8 cellular contexts compared by ENCODE assay signal in the genomic region with DNA sequence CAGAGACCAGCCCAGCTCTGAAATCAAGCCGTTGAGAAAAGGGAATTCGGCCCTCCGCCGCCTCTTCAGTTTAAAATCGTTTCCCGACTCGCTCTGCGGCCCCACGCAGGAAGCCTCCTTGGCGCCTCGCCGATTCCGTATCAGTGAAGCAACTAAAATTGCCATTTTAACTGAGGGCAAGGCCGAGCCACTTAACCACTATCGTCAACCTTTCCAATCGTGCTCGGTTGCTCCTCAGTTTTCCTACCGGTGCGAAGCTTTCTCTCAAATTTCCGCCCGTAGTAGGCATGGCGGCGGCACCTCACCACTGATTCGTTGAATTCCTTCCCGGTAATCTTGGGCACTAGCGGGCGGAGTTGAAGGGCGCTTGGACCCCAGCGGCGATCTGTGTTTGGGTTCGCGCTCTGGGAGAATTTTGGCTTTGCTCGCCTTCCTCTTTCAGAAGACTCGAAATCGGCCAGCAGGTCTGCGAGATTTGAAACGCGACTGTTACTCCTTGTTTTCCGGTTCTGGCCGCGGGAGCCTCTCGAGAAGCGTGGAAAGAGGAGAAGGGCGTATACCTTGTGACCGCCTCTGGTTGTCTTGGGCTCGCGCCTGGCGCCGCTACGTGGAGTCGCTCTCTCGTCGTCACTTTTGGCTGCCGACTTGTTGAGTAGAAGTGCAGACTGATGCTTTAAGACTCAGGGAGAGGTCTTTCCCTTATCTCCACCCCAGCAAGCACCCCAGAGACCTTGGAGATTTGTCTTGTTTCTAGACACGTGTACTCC. TPM values are rescaled to one million over a fixed set of nuclear protein-coding genes. Genes with fewer than 3 reads are reported as not detected.
DNase-seq lines count a peak whose midpoint lies in the region; ATAC-seq and TF ChIP-seq lines count a peak whose summit lies in the region.

A gene with protein sequence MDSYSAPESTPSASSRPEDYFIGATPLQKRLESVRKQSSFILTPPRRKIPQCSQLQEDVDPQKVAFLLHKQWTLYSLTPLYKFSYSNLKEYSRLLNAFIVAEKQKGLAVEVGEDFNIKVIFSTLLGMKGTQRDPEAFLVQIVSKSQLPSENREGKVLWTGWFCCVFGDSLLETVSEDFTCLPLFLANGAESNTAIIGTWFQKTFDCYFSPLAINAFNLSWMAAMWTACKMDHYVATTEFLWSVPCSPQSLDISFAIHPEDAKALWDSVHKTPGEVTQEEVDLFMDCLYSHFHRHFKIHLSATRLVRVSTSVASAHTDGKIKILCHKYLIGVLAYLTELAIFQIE (minus strand): TSS at position 569 of the 767 bp plus-strand sequence. CDS start 13,584 bp downstream, outside the sequence.
A gene with protein sequence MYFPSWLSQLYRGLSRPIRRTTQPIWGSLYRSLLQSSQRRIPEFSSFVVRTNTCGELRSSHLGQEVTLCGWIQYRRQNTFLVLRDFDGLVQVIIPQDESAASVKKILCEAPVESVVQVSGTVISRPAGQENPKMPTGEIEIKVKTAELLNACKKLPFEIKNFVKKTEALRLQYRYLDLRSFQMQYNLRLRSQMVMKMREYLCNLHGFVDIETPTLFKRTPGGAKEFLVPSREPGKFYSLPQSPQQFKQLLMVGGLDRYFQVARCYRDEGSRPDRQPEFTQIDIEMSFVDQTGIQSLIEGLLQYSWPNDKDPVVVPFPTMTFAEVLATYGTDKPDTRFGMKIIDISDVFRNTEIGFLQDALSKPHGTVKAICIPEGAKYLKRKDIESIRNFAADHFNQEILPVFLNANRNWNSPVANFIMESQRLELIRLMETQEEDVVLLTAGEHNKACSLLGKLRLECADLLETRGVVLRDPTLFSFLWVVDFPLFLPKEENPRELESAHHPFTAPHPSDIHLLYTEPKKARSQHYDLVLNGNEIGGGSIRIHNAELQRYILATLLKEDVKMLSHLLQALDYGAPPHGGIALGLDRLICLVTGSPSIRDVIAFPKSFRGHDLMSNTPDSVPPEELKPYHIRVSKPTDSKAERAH (plus strand): TSS at position 359 of the 767 bp plus-strand sequence. CDS start 557 bp downstream, outside the sequence.

- peaks cover 49% of the 10 kb centered on the region for H3K4me1 ChIP-seq in BLaER1

- POLR2A ChIA-PET in activated CD4-positive, alpha-beta T cell treated with anti-CD3 and anti-CD28 coated beads, Interleukin-2, amount 10 ng/mL, durations not matched to agents 7 days and 5 days (lab: Charles Lee), result interaction anchor here (0.6 to 1.4 kb wide), 4 partner anchors 36 to 400 kb away, joined by 3 to 7 read pairs (median 4); a partner anchor contains a TSS

- no peaks in the 10 kb centered on the region for H4K20me1 ChIP-seq in BLaER1

- H3K4me3 Mint-ChIP-seq in activated CD4-positive, alpha-beta T cell treated with anti-CD3 and anti-CD28 coated beads, Interleukin-2, amount 10 ng/mL, durations not matched to agents 7 days and 5 days, result peak within 1 kb of the TSS; percentile 86

- peaks cover 65% of the 10 kb centered on the region for H3K4me1 Mint-ChIP-seq in activated CD4-positive, alpha-beta T cell treated with anti-CD3 and anti-CD28 coated beads, Interleukin-2, amount 10 ng/mL, durations not matched to agents 7 days and 5 days

- no peak for TF ChIP-seq CTCF in coronary artery (IDR thresholded peaks at IDR 0.05)

- peak within 1 kb of the TSS; percentile 95 for H3K4me2 ChIP-seq in BLaER1

- no peaks in the 10 kb centered on the region for H3K9me3 Mint-ChIP-seq in activated CD4-positive, alpha-beta T cell treated with anti-CD3 and anti-CD28 coated beads, Interleukin-2, amount 10 ng/mL, durations not matched to agents 7 days and 5 days

- peak within 1 kb of the TSS; percentile 99 for H3K27ac Mint-ChIP-seq in activated CD4-positive, alpha-beta T cell treated with anti-CD3 and anti-CD28 coated beads, Interleukin-2, amount 10 ng/mL, durations not matched to agents 7 days and 5 days

- DNase-seq in NCI-H69 (lab: John Stamatoyannopoulos, UW) (peak; percentile 99), coronary artery (ENCODE audit: low spot score) (peak; percentile 95), left colon (peak; percentile 96 to 97)
- peak; percentile 95 for DNase-seq in activated CD4-positive, alpha-beta T cell treated with anti-CD3 and anti-CD28 coated beads, Interleukin-2, amount 10 ng/mL, durations not matched to agents 7 days and 5 days
- peak; percentile 93 for DNase-seq in stimulated activated CD4-positive, alpha-beta T cell treated with anti-CD3 and anti-CD28 coated beads, Interleukin-1b, Interleukin-23, amount 100 ng/mL, for 48 hours

- CTCF ChIA-PET in activated CD4-positive, alpha-beta T cell treated with anti-CD3 and anti-CD28 coated beads, Interleukin-2, amount 10 ng/mL, durations not matched to agents 7 days and 5 days (lab: Charles Lee), result interaction anchor here (0.6 to 1.6 kb wide), 8 partner anchors 17 to 395 kb away, joined by 3 to 5 read pairs (median 4); no protein-coding TSS in a partner anchor

- peaks cover 45% of the 10 kb centered on the region for H3K36me3 Mint-ChIP-seq in activated CD4-positive, alpha-beta T cell treated with anti-CD3 and anti-CD28 coated beads, Interleukin-2, amount 10 ng/mL, durations not matched to agents 7 days and 5 days (ENCODE audit: low read depth)

- no peaks in the 10 kb centered on the region for H3K27me3 Mint-ChIP-seq in activated CD4-positive, alpha-beta T cell treated with anti-CD3 and anti-CD28 coated beads, Interleukin-2, amount 10 ng/mL, durations not matched to agents 7 days and 5 days

- intact Hi-C loops in left colon (cut with DNase I, micrococcal nuclease), result loop anchor here in 1 of 2 donors (5.0 kb wide), 1 partner anchor 407 kb away; no protein-coding TSS in a partner anchor

- H3K27me3 ChIP-seq in BLaER1, result no peaks in the 10 kb centered on the region

- H3K27ac ChIP-seq in BLaER1 (peak within 1 kb of the TSS; percentile 88), coronary artery (peak within 1 kb of the TSS; percentile 89 to 94)

- ATAC-seq in GM19328 (IDR thresholded peaks at IDR 0.05; ENCODE audit: unreplicated experiment), result peak; percentile 83
- ATAC-seq in HG03520 (IDR thresholded peaks at IDR 0.05; ENCODE audit: unreplicated experiment), result peak; percentile 79
- peak; percentile 95 for ATAC-seq in left colon

- H3K4me3 ChIP-seq in BLaER1 (peak within 1 kb of the TSS; percentile 90), coronary artery (peak within 1 kb of the TSS; percentile 86)

- peaks cover 24% of the 10 kb centered on the region for H3K36me3 ChIP-seq in BLaER1

- H3K9ac ChIP-seq in BLaER1, result peak within 1 kb of the TSS; percentile 89

- no peaks in the 10 kb centered on the region for H3K9me3 ChIP-seq in BLaER1

RNA-seq across cellular contexts. Expression of the first gene that starts in this region (rescaled TPM):
- 10 to 100 TPM; 35.5 to 39.7 TPM for total RNA-seq in activated CD4-positive, alpha-beta T cell treated with anti-CD3 and anti-CD28 coated beads, Interleukin-2, amount 10 ng/mL, durations not matched to agents 7 days and 5 days
- total RNA-seq in left colon, result 1 to 10 TPM; 3.2 to 6.8 TPM

RNA-seq across cellular contexts. Expression of the second gene that starts in this region (rescaled TPM):
- 10 to 100 TPM; 28.1 to 30.8 TPM for total RNA-seq in activated CD4-positive, alpha-beta T cell treated with anti-CD3 and anti-CD28 coated beads, Interleukin-2, amount 10 ng/mL, durations not matched to agents 7 days and 5 days
- 10 to 100 TPM; 24.3 to 27.4 TPM for total RNA-seq in left colon

Comparison
In these comparisons a context has a peak if more than half of its experiments do, and no peak if none do; other contexts are left out.
1. Peak in every context shown above with its lines: DNase-seq, ATAC-seq, H3K4me3 ChIP-seq and H3K27ac ChIP-seq.
2. RNA of the first gene that starts in this region (total RNA-seq): 35.5 to 39.7 TPM in activated CD4-positive, alpha-beta T cell treated with anti-CD3 and anti-CD28 coated beads, Interleukin-2, amount 10 ng/mL, durations not matched to agents 7 days and 5 days; 3.2 to 6.8 TPM in left colon; every median in the first group is over 4 times any median in the second.